7 cellular contexts compared by ENCODE assay signal in the genomic region with DNA sequence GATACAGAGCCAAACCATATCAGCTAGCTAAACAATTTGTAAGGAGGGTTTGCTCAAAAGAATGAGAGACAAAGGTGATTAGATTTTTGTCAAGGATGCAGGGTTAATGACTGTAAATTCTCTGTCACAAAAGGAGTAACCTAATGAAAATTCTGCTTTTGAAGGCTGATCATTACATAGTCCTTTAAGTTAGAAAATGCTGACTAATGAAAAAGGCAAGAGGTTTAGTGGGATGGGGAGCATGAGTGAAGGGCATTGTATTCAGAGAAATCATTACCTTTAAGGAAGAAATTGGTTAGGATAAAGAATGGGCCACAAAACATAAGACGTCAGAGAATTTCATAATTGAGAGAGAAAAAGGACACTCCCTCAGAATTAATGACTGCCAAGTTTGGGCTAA.
"Had no signal": no experiment of that assay in that cellular context is flagged by ENCODE, and none has a peak within 500 bp of the region (broad histone marks: within the 10 kb centered on the region; RNA-seq: fewer than 3 reads in every experiment).

No MANE protein-coding gene starts in this region.

- H3K27ac Mint-ChIP-seq: H9 had no signal

- H3K4me3 Mint-ChIP-seq: H9 had no signal

- H3K27ac ChIP-seq: KMS-11 had no signal

- H3K4me2 ChIP-seq: KMS-11 had no signal

- FAIRE-seq: H54, HTR-8/SVneo had no signal

- H3K9ac ChIP-seq: KMS-11 had no signal

- H3K9me3 Mint-ChIP-seq: H9 had no signal

- DNase-seq: GOT3, H9, HCEC 1CT, KBM-7 had no signal
